ENCODE assay signal across 1 cellular context in the genomic region with DNA sequence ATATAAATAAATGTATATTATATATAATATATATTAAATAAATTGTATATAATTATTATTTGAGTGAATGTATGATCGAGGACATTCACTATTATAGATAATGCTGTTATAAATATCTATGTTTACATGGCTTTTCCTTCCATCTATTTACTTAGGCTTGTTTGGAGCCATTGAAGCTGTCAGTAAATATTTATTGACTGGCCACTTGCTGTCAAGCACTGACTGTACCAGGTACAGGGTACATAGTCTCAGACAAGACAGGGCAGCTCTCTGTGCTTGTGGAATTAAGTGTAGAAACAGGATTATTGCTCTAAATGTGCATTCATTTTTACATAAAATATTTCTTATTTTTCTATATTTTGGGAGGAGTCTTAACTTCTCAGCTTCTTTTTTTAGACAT.
TF ChIP-seq lines count a peak whose summit lies in the region.

No MANE protein-coding gene starts in this region.

TF ChIP-seq in endothelial cell of umbilical vein, 7 proteins besides CTCF, POLR2A, EP300 and RAD21:
- TF ChIP-seq POLR2AphosphoS5 (IDR thresholded peaks at IDR 0.05; ENCODE audit: insufficient read depth, low read depth, low read length): no peak
- TF ChIP-seq GATA2 (IDR thresholded peaks at IDR 0.05; ENCODE audit: insufficient read depth, insufficient read length, low read depth, low read length): no peak
- no peak for TF ChIP-seq JUN (IDR thresholded peaks at IDR 0.05; ENCODE audit: borderline replicate concordance, insufficient read depth, insufficient read length, low read depth)
- no peak for TF ChIP-seq FOS (IDR thresholded peaks at IDR 0.05; ENCODE audit: borderline replicate concordance, insufficient read depth, low read length)
- no peak for TF ChIP-seq EZH2 (IDR thresholded peaks at IDR 0.05; ENCODE audit: borderline replicate concordance, low read depth, low read length, severe bottlenecking)
- no peak for TF ChIP-seq MAX (IDR thresholded peaks at IDR 0.05; ENCODE audit: insufficient read depth, insufficient read length)
- TF ChIP-seq MYC (IDR thresholded peaks at IDR 0.05; ENCODE audit: low read depth, low read length): no peak
